ENCODE assay signal across 1 cellular context in the genomic region with DNA sequence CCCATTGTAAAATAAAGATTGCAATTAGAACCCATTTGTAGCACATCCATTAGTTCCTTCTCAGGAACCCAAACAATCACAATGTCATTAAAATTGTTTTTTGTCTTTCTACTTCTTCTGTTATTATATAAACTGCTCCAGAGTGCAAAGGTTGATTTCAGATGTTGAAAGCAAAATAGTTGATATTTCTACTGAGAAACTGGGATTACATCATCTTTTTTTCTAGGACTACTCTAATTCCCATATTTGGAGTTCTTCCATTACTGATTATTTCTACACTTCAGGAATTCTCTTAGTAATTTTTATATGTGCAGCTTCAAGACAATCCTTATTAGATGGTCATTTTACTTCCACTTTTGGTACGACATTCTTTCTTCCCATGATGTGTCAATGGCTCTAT. TPM values are rescaled to one million over a fixed set of nuclear protein-coding genes. Genes with fewer than 3 reads are reported as not detected.
"Had no signal": no experiment of that assay in that cellular context is flagged by ENCODE, and none has a peak within 500 bp of the region (broad histone marks: within the 10 kb centered on the region; RNA-seq: fewer than 3 reads in every experiment).

No MANE protein-coding gene starts in this region.

RNA-seq across cellular contexts. Expression of a gene that starts 5.3 kb away (rescaled TPM):
- total RNA-seq: G401 had no signal

RNA-seq across cellular contexts. Expression of a gene that starts 37.7 kb away (rescaled TPM):
- total RNA-seq: G401 had no signal

RNA-seq across cellular contexts. Expression of a gene that starts 48.4 kb away (rescaled TPM):
- total RNA-seq: G401 had no signal

RNA-seq across cellular contexts. Expression of a gene that starts 52.9 kb away (rescaled TPM):
- total RNA-seq: G401 had no signal
